In the genomic region with DNA sequence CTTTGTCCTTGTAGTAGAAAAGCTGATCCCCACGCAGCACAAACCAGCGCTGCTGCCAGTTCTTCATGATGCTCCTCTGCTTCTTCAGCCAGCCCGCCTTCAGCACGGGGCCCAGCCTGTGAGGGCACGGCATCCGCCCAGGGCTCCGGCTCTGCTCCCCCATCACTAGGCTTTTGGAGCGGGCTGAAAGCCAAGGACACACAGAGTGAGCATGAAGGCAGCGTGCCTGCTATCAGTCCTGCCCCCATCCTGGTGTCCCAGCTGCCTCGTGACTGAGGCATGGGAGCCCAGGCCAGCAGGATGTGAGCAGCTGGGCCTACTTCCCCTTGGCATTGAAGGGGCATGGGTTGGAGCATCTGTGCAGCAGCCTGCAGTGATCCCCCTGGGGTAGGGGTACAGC, we compare ENCODE assay signal across 21 cellular contexts. TPM values are rescaled to one million over a fixed set of nuclear protein-coding genes. Genes with fewer than 3 reads are reported as not detected.
DNase-seq lines count a peak whose midpoint lies in the region; ATAC-seq and TF ChIP-seq lines count a peak whose summit lies in the region.
"Had no signal": no experiment of that assay in that cellular context is flagged by ENCODE, and none has a peak within 500 bp of the region (broad histone marks: within the 10 kb centered on the region; RNA-seq: fewer than 3 reads in every experiment).

No MANE protein-coding gene starts in this region.

- H3K27ac ChIP-seq in coronary artery (no peak overlapping the region), substantia nigra (ENCODE audit: low read depth, low read length, poor library complexity, severe bottlenecking) (peak overlapping the region; percentile 49)
- H3K27ac ChIP-seq: thoracic aorta had no signal

- H3K4me3 ChIP-seq in coronary artery = no peak overlapping the region
- H3K4me3 ChIP-seq: GM23338, thoracic aorta had no signal

- no peak for ATAC-seq in GM21423 (IDR thresholded peaks at IDR 0.05; ENCODE audit: unreplicated experiment)
- ATAC-seq: activated naive CD4-positive, alpha-beta T cell treated with anti-CD3 and anti-CD28 coated beads, Interleukin-2, amount 50 U/mL, for 72 hours; GM23338 had no signal

- in situ Hi-C loops in GM13976 (cut with MboI; ENCODE audit: low sequenced_read_pairs, unreplicated experiment) = no loop called here

- DNase-seq in NCI-H2171 (lab: John Stamatoyannopoulos, UW) (peak; percentile 21), coronary artery (ENCODE audit: low spot score) (peak; percentile 71), hypothalamus (lab: John Stamatoyannopoulos, UW) (peak in 27 of 51 donors; percentile 18 to 73 (median 48)), substantia nigra (lab: John Stamatoyannopoulos, UW) (peak in 36 of 49 donors; percentile 32 to 81 (median 56)), GM13976 (ENCODE audit: low spot score) (no peak), NCI-H1930 (lab: John Stamatoyannopoulos, UW) (no peak), ureter (ENCODE audit: low spot score) (no peak)
- DNase-seq: activated CD4-positive, alpha-beta T cell treated with anti-CD3 and anti-CD28 coated beads, Interleukin-2, amount 50 U/mL, for 48 hours; activated CD8-positive, alpha-beta memory T cell treated with anti-CD3 and anti-CD28 coated beads, Interleukin-2, amount 50 U/mL, for 48 hours; CD4-positive, CD25-positive, alpha-beta regulatory T cell; cerebellar nuclear complex; Karpas-422; NCI-H187 treated with DMSO at 0.1 percent for 48 hours; NCI-H2227 treated with DMSO at 0.1 percent for 48 hours; NCI-H69; stimulated activated naive CD4-positive, alpha-beta T cell treated with Interleukin-2 at 50 U/mL for 16 hours; T-helper 1 cell had no signal

- no peak for TF ChIP-seq CTCF in coronary artery (IDR thresholded peaks at IDR 0.05)
- no peak for TF ChIP-seq CTCF in GM13976 (IDR thresholded peaks at IDR 0.05; ENCODE audit: borderline replicate concordance, control extremely low read depth, extremely low read depth, insufficient read depth, missing control alignments)

RNA-seq across cellular contexts. Expression of a gene that starts 21.9 kb away (rescaled TPM):
- 4.6 TPM for total RNA-seq in ureter
- total RNA-seq: activated naive CD4-positive, alpha-beta T cell treated with anti-CD3 and anti-CD28 coated beads, Interleukin-2, amount 50 U/mL, for 72 hours had no signal

Comparison
In these comparisons a context has a peak if more than half of its experiments do, and no peak if none do; other contexts are left out.
1. DNase-seq: peak in NCI-H2171 (single experiment), coronary artery (single experiment), hypothalamus (27 of 51) and substantia nigra (36 of 49); none in GM13976 (single experiment), NCI-H1930 (0 of 2) and ureter (single experiment).